ENCODE assay signal across 9 cellular contexts in genomic region chr6:15401769-15402250, GRCh38.
DNase-seq lines count a peak whose midpoint lies in the region; ATAC-seq and TF ChIP-seq lines count a peak whose summit lies in the region.
"Had no signal": no experiment of that assay in that cellular context is flagged by ENCODE, and none has a peak within 500 bp of the region (broad histone marks: within the 10 kb centered on the region; RNA-seq: fewer than 3 reads in every experiment).

No MANE protein-coding gene starts in this region.

- H2BK15ac ChIP-seq in mesenchymal stem cell (ENCODE audit: low read depth, poor library complexity, severe bottlenecking), result no peak overlapping the region

- H3K18ac ChIP-seq in mesenchymal stem cell (ENCODE audit: low read depth in 1 of 2, low read length in 2 of 2), result peak overlapping the region in 1 of 2 experiments; percentile 49

- H3K79me1 ChIP-seq in mesenchymal stem cell (replicated peaks; ENCODE audit: low read length, poor library complexity, severe bottlenecking), result peaks cover 38% of the 10 kb centered on the region

- H3K4me3 ChIP-seq in left ventricle myocardium inferior (no peak overlapping the region), mesenchymal stem cell (ENCODE audit: insufficient read depth in 1 of 2, low read depth in 1 of 2, low read length in 2 of 2) (no peak overlapping the region), tibial nerve (no peak overlapping the region), prostate gland (no peak overlapping the region), H7 (ENCODE audit: insufficient read depth, low read depth, low read length) (no peak overlapping the region)

- TF ChIP-seq POLR2A in tibial nerve (IDR thresholded peaks at IDR 0.05) (no peak), prostate gland (IDR thresholded peaks at IDR 0.05) (no peak)

- no peak overlapping the region for H3K4ac ChIP-seq in mesenchymal stem cell (ENCODE audit: low read depth in 1 of 2, low read length in 2 of 2)

- ATAC-seq in Right ventricle myocardium superior (ENCODE audit: poor library complexity), result no peak
- no peak for ATAC-seq in activated naive CD8-positive, alpha-beta T cell treated with anti-CD3 and anti-CD28 coated beads, Interleukin-2, amount 10 ng/mL, durations not matched to agents 7 days and 5 days (ENCODE audit: low read depth)

- H3K4me2 ChIP-seq in mesenchymal stem cell (ENCODE audit: low read length, poor library complexity, severe bottlenecking), result no peak overlapping the region
- H3K4me2 ChIP-seq: KMS-11 had no signal

- H3K27ac ChIP-seq in left ventricle myocardium inferior (replicated peaks), result peak overlapping the region; percentile 10
- H3K27ac ChIP-seq in mesenchymal stem cell (ENCODE audit: low read length, poor library complexity, severe bottlenecking), result no peak overlapping the region
- H3K27ac ChIP-seq in tibial nerve, result peak overlapping the region; percentile 60 to 84 (median 70)
- no peak overlapping the region for H3K27ac ChIP-seq in prostate gland
- H3K27ac ChIP-seq: KMS-11 had no signal

- H3K27me3 ChIP-seq in left ventricle myocardium inferior (ENCODE audit: low read depth) (no peaks in the 10 kb centered on the region), mesenchymal stem cell (ENCODE audit: control insufficient read depth in 1 of 2, insufficient read depth in 1 of 2, low read length in 2 of 2) (no peaks in the 10 kb centered on the region), tibial nerve (no peaks in the 10 kb centered on the region), prostate gland (replicated peaks; ENCODE audit: insufficient read depth) (no peaks in the 10 kb centered on the region), H7 (ENCODE audit: control insufficient read depth, insufficient read depth, low read length) (no peaks in the 10 kb centered on the region)

- H3K9me3 ChIP-seq in left ventricle myocardium inferior (replicated peaks), result no peaks in the 10 kb centered on the region
- H3K9me3 ChIP-seq in mesenchymal stem cell (ENCODE audit: control insufficient read depth, low read length), result no peaks in the 10 kb centered on the region
- no peaks in the 10 kb centered on the region for H3K9me3 ChIP-seq in tibial nerve
- H3K9me3 ChIP-seq in prostate gland, result no peaks in the 10 kb centered on the region

- no peak overlapping the region for H2BK5ac ChIP-seq in mesenchymal stem cell (ENCODE audit: low read depth, low read length, poor library complexity, severe bottlenecking)

- peak overlapping the region; percentile 14 for H3K9ac ChIP-seq in mesenchymal stem cell (ENCODE audit: low read length)
- H3K9ac ChIP-seq: KMS-11 had no signal

- H2AK5ac ChIP-seq in mesenchymal stem cell (ENCODE audit: low read length, severe bottlenecking), result no peak overlapping the region

- peaks cover 6% of the 10 kb centered on the region for H3K36me3 Mint-ChIP-seq in activated naive CD8-positive, alpha-beta T cell treated with anti-CD3 and anti-CD28 coated beads, Interleukin-2, amount 10 ng/mL, durations not matched to agents 7 days and 5 days

- POLR2A ChIA-PET in activated naive CD8-positive, alpha-beta T cell treated with anti-CD3 and anti-CD28 coated beads, Interleukin-2, amount 10 ng/mL, durations not matched to agents 7 days and 5 days (lab: Charles Lee), result interaction anchor here (0.8 to 6.3 kb wide), 2 partner anchors 10 to 20 kb away, joined by 4 to 36 read pairs; no protein-coding TSS in a partner anchor

- H3K4me1 ChIP-seq in left ventricle myocardium inferior (peaks cover 94% of the 10 kb centered on the region), mesenchymal stem cell (ENCODE audit: control insufficient read depth, insufficient read depth, low read depth, low read length) (peaks cover 9% of the 10 kb centered on the region), tibial nerve (peaks cover 0 to 83% (median 26%) of the 10 kb centered on the region in 4 donors), prostate gland (replicated peaks) (no peaks in the 10 kb centered on the region)

- H3K9me3 Mint-ChIP-seq in activated naive CD8-positive, alpha-beta T cell treated with anti-CD3 and anti-CD28 coated beads, Interleukin-2, amount 10 ng/mL, durations not matched to agents 7 days and 5 days, result no peaks in the 10 kb centered on the region

- peak overlapping the region; percentile 88 for H3K27ac Mint-ChIP-seq in activated naive CD8-positive, alpha-beta T cell treated with anti-CD3 and anti-CD28 coated beads, Interleukin-2, amount 10 ng/mL, durations not matched to agents 7 days and 5 days

- no peak overlapping the region for H3K23ac ChIP-seq in mesenchymal stem cell (ENCODE audit: low read length in 2 of 2)

- H3K27me3 Mint-ChIP-seq in activated naive CD8-positive, alpha-beta T cell treated with anti-CD3 and anti-CD28 coated beads, Interleukin-2, amount 10 ng/mL, durations not matched to agents 7 days and 5 days, result no peaks in the 10 kb centered on the region

- TF ChIP-seq EP300 in tibial nerve (IDR thresholded peaks at IDR 0.05), result no peak

- TF ChIP-seq CTCF in left ventricle myocardium inferior (IDR thresholded peaks at IDR 0.05; ENCODE audit: borderline replicate concordance) (no peak), tibial nerve (IDR thresholded peaks at IDR 0.05) (no peak), prostate gland (IDR thresholded peaks at IDR 0.05) (no peak)

- DNase-seq in left ventricle myocardium inferior (no peak), Right ventricle myocardium superior (no peak), mesenchymal stem cell (peak; percentile 32), tibial nerve (ENCODE audit: low spot score in 2 of 2) (no peak), prostate gland (ENCODE audit: low spot score) (no peak), H7 (no peak)
- no peak for DNase-seq in activated naive CD8-positive, alpha-beta T cell treated with anti-CD3 and anti-CD28 coated beads, Interleukin-2, amount 10 ng/mL, durations not matched to agents 7 days and 5 days
- DNase-seq in stimulated activated CD4-positive, alpha-beta T cell treated with anti-CD3 and anti-CD28 coated beads, Interleukin-4, amount 100 ng/mL, for 24 hours, result no peak

- H3K4me3 Mint-ChIP-seq in activated naive CD8-positive, alpha-beta T cell treated with anti-CD3 and anti-CD28 coated beads, Interleukin-2, amount 10 ng/mL, durations not matched to agents 7 days and 5 days, result peak overlapping the region; percentile 63

- no peak overlapping the region for H2AFZ ChIP-seq in mesenchymal stem cell (ENCODE audit: low read depth, low read length)

- H4K91ac ChIP-seq in mesenchymal stem cell (ENCODE audit: low read length), result no peak overlapping the region

- no peak overlapping the region for H2BK12ac ChIP-seq in mesenchymal stem cell (ENCODE audit: low read length in 2 of 2)

- WGBS in mesenchymal stem cell, result 33% methylated on average over 2 of the region's 2 CpGs
- 52 to 68% methylated on average over 2 of the region's 2 CpGs for WGBS in tibial nerve, 2 donors
- WGBS in prostate gland, result 47% methylated on average over 2 of the region's 2 CpGs

- H3K14ac ChIP-seq in mesenchymal stem cell (ENCODE audit: low read length in 2 of 2), result no peak overlapping the region

- H3K4me1 Mint-ChIP-seq in activated naive CD8-positive, alpha-beta T cell treated with anti-CD3 and anti-CD28 coated beads, Interleukin-2, amount 10 ng/mL, durations not matched to agents 7 days and 5 days, result peaks cover 73% of the 10 kb centered on the region

- H3K36me3 ChIP-seq in left ventricle myocardium inferior, result no peaks in the 10 kb centered on the region
- H3K36me3 ChIP-seq in mesenchymal stem cell (ENCODE audit: control insufficient read depth in 1 of 2, insufficient read depth in 2 of 2, low read depth in 1 of 2, low read length in 2 of 2), result no peaks in the 10 kb centered on the region
- no peaks in the 10 kb centered on the region for H3K36me3 ChIP-seq in tibial nerve
- no peaks in the 10 kb centered on the region for H3K36me3 ChIP-seq in prostate gland
- H3K36me3 ChIP-seq in H7 (replicated peaks; ENCODE audit: control insufficient read depth, insufficient read depth, low read length), result no peaks in the 10 kb centered on the region

- H4K8ac ChIP-seq in mesenchymal stem cell (ENCODE audit: low read length), result no peak overlapping the region

- intact Hi-C loops in left ventricle myocardium inferior (cut with micrococcal nuclease), result no loop called here
- intact Hi-C loops in Right ventricle myocardium superior (cut with DNase I), result no loop called here
- intact Hi-C loops in prostate gland (cut with DNase I), result no loop called here

- no peak overlapping the region for H2BK120ac ChIP-seq in mesenchymal stem cell (ENCODE audit: low read depth, low read length)

Comparison
In these comparisons a context has a peak if more than half of its experiments do, and no peak if none do; other contexts are left out.
1. H3K27ac ChIP-seq: peak in left ventricle myocardium inferior (single experiment) and tibial nerve (4 of 4); none in mesenchymal stem cell (single experiment) and prostate gland (0 of 2).